ENCODE assay signal across 1 cellular context in genomic region chr19:41439441-41440222, GRCh38.
TF ChIP-seq lines count a peak whose summit lies in the region.

DMAC2 (minus strand) TSS chr19:41439912; CDS start chr19:41439899, 13 bp downstream.

TF ChIP-seq in HepG2, 621 proteins besides CTCF, POLR2A, EP300 and RAD21 (continued from another document and continues in another):
- TF ChIP-seq ZNF318 (CRISPR knock-in tag; IDR thresholded peaks at IDR 0.05) (peak; percentile 85), SETDB1 (CRISPR knock-in tag; IDR thresholded peaks at IDR 0.05; ENCODE audit: borderline replicate concordance) (no peak), HNRNPLL (IDR thresholded peaks at IDR 0.05; ENCODE audit: low read depth, low read length, poor library complexity, severe bottlenecking) (peak; percentile 43), CCDC6 (CRISPR knock-in tag; IDR thresholded peaks at IDR 0.05) (no peak), ZNF333 (CRISPR knock-in tag; IDR thresholded peaks at IDR 0.05; ENCODE audit: borderline replicate concordance) (no peak), SSRP1 (CRISPR knock-in tag; IDR thresholded peaks at IDR 0.05) (no peak), TEF (CRISPR knock-in tag; IDR thresholded peaks at IDR 0.05) (no peak), ZFY (CRISPR knock-in tag; IDR thresholded peaks at IDR 0.05) (0 out of 2 replicates have a peak, but pooled peaks have one; percentile 40), NR3C1 (CRISPR knock-in tag; IDR thresholded peaks at IDR 0.05) (no peak), ZNF329 (CRISPR knock-in tag; IDR thresholded peaks at IDR 0.05; ENCODE audit: low read depth) (no peak), ZNF747 (CRISPR knock-in tag; IDR thresholded peaks at IDR 0.05; ENCODE audit: borderline replicate concordance) (no peak), ZNF17 (CRISPR knock-in tag; IDR thresholded peaks at IDR 0.05) (no peak), ELF4 (CRISPR knock-in tag; IDR thresholded peaks at IDR 0.05; ENCODE audit: borderline replicate concordance) (no peak; the same call in 1 of the 2 replicates), GATA4 (IDR thresholded peaks at IDR 0.05; ENCODE audit: borderline replicate concordance, low read depth) (no peak), ZNF264 (CRISPR knock-in tag; IDR thresholded peaks at IDR 0.05) (no peak), GRHL1 (CRISPR knock-in tag; conservative IDR thresholded peaks at IDR 0.05) (no peak), ZNF710 (CRISPR knock-in tag; IDR thresholded peaks at IDR 0.05; ENCODE audit: borderline replicate concordance) (no peak), MYC (CRISPR knock-in tag; IDR thresholded peaks at IDR 0.05; ENCODE audit: borderline replicate concordance) (peak; percentile 60; the same call in 1 of the 2 replicates), HINFP (CRISPR knock-in tag; IDR thresholded peaks at IDR 0.05; ENCODE audit: low read depth) (no peak), GFI1 (CRISPR knock-in tag; IDR thresholded peaks at IDR 0.05; ENCODE audit: borderline replicate concordance) (no peak), CREM (IDR thresholded peaks at IDR 0.05) (peak; percentile 77), CREM (CRISPR knock-in tag; IDR thresholded peaks at IDR 0.05) (no peak), ZZZ3 (CRISPR knock-in tag; IDR thresholded peaks at IDR 0.05; ENCODE audit: borderline replicate concordance) (no peak; the same call in 1 of the 2 replicates), ZFP37 (CRISPR knock-in tag; IDR thresholded peaks at IDR 0.05; ENCODE audit: borderline replicate concordance) (no peak), ATF7-NPFF (CRISPR knock-in tag; IDR thresholded peaks at IDR 0.05; ENCODE audit: low read depth) (peak; percentile 68)
- TF ChIP-seq, protein P1, sequence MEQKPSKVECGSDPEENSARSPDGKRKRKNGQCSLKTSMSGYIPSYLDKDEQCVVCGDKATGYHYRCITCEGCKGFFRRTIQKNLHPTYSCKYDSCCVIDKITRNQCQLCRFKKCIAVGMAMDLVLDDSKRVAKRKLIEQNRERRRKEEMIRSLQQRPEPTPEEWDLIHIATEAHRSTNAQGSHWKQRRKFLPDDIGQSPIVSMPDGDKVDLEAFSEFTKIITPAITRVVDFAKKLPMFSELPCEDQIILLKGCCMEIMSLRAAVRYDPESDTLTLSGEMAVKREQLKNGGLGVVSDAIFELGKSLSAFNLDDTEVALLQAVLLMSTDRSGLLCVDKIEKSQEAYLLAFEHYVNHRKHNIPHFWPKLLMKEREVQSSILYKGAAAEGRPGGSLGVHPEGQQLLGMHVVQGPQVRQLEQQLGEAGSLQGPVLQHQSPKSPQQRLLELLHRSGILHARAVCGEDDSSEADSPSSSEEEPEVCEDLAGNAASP (CRISPR knock-in tag; IDR thresholded peaks at IDR 0.05; ENCODE audit: borderline replicate concordance): peak; percentile 50; the same call in 1 of the 2 replicates
- TF ChIP-seq, protein P2, sequence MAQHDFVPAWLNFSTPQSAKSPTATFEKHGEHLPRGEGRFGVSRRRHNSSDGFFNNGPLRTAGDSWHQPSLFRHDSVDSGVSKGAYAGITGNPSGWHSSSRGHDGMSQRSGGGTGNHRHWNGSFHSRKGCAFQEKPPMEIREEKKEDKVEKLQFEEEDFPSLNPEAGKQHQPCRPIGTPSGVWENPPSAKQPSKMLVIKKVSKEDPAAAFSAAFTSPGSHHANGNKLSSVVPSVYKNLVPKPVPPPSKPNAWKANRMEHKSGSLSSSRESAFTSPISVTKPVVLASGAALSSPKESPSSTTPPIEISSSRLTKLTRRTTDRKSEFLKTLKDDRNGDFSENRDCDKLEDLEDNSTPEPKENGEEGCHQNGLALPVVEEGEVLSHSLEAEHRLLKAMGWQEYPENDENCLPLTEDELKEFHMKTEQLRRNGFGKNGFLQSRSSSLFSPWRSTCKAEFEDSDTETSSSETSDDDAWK (CRISPR knock-in tag; IDR thresholded peaks at IDR 0.05): no peak
- TF ChIP-seq, protein P3, sequence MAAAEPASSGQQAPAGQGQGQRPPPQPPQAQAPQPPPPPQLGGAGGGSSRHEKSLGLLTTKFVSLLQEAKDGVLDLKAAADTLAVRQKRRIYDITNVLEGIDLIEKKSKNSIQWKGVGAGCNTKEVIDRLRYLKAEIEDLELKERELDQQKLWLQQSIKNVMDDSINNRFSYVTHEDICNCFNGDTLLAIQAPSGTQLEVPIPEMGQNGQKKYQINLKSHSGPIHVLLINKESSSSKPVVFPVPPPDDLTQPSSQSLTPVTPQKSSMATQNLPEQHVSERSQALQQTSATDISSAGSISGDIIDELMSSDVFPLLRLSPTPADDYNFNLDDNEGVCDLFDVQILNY (CRISPR knock-in tag; conservative IDR thresholded peaks at IDR 0.05): no peak
- TF ChIP-seq, protein P4, sequence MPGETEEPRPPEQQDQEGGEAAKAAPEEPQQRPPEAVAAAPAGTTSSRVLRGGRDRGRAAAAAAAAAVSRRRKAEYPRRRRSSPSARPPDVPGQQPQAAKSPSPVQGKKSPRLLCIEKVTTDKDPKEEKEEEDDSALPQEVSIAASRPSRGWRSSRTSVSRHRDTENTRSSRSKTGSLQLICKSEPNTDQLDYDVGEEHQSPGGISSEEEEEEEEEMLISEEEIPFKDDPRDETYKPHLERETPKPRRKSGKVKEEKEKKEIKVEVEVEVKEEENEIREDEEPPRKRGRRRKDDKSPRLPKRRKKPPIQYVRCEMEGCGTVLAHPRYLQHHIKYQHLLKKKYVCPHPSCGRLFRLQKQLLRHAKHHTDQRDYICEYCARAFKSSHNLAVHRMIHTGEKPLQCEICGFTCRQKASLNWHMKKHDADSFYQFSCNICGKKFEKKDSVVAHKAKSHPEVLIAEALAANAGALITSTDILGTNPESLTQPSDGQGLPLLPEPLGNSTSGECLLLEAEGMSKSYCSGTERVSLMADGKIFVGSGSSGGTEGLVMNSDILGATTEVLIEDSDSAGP (CRISPR knock-in tag; IDR thresholded peaks at IDR 0.05; ENCODE audit: borderline replicate concordance): peak; percentile 100
